In the genomic region with DNA sequence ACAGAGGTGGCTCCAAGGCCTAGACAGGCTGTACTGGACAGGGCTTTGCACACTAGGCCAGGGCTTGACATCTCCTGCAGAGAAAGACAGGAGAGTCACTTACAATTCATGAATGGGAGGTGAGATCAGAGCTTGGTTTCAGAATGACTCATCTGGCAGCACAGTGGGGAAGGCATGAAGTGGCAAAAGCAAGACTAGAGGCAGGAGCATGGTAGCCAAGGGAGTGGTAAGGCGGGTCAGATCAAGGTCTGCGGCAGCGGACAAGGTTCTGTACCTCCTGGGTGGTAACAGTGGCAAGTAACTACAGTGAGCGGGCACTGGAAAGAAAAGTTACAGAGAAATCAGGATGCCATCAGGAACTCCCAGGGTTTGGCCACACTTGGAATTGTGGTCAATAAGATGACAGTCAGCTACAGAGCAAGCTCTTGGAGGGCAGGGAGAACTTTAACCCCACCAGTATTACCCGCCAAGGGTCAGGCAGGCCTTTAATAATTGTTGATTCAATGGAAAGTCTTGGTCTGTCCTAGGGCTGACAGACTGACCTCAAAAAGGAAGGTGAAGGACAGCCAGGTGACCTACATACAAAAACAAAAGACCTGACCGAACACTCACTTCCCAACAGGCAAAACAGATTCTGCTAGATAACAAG, we compare ENCODE assay signal across 8 cellular contexts. TPM values are rescaled to one million over a fixed set of nuclear protein-coding genes. Genes with fewer than 3 reads are reported as not detected.
DNase-seq lines count a peak whose midpoint lies in the region; ATAC-seq and TF ChIP-seq lines count a peak whose summit lies in the region.

No MANE protein-coding gene starts in this region.

- no peaks in the 10 kb centered on the region for H3K27me3 ChIP-seq in MG63

- DNase-seq in GM13977 (ENCODE audit: low spot score) (peak; percentile 75), MG63 (peak; percentile 93), non-pigmented ciliary epithelial cell (ENCODE audit: low read depth) (peak; percentile 70), iPS-NIHi7 (ENCODE audit: extremely low spot score) (no peak), GF-D8 (lab: John Stamatoyannopoulos, UW) (no peak)

- peaks cover 33% of the 10 kb centered on the region for H3K4me1 Mint-ChIP-seq in brain

- ATAC-seq in GM21717 (IDR thresholded peaks at IDR 0.05; ENCODE audit: unreplicated experiment) (peak; percentile 92), GM19328 (IDR thresholded peaks at IDR 0.05; ENCODE audit: unreplicated experiment) (no peak)

- H3K4me3 ChIP-seq in MG63: no peak overlapping the region

- H3K4me3 Mint-ChIP-seq in brain: peak overlapping the region in 1 of 5 experiments; percentile 73

- no peaks in the 10 kb centered on the region for H3K9me3 Mint-ChIP-seq in brain

- H3K27me3 Mint-ChIP-seq in brain: peaks cover under 1% of the 10 kb centered on the region

- TF ChIP-seq CTCF in GM13977 (IDR thresholded peaks at IDR 0.05; ENCODE audit: extremely low read depth, insufficient read depth, missing control alignments) (no peak), brain (conservative IDR thresholded peaks at IDR 0.05) (no peak)

- in situ Hi-C loops in GM13977 (cut with MboI; ENCODE audit: low pct_unique_long_range_greater_than_20kb, low sequenced_read_pairs, unreplicated experiment): no loop called here

- H3K27ac Mint-ChIP-seq in brain: peak overlapping the region in 4 of 5 experiments; percentile 73 to 78 (median 74)

- H3K36me3 Mint-ChIP-seq in brain: peaks cover 77% of the 10 kb centered on the region

- peaks cover 82% of the 10 kb centered on the region for H3K36me3 ChIP-seq in MG63

- no peaks in the 10 kb centered on the region for H3K9me3 ChIP-seq in MG63

RNA-seq across cellular contexts. Expression of a gene that starts 5.7 kb away (rescaled TPM):
- total RNA-seq in MG63 (2014; rRNA removed; shearing (Covaris generic); ENCODE audit: low replicate concordance): 165 and 174 TPM in 2 replicates
- polyA plus RNA-seq in brain (ENCODE audit: insufficient read depth, low read depth, low replicate concordance): 24.4 TPM

RNA-seq across cellular contexts. Expression of a gene that starts 31.1 kb away (rescaled TPM):
- total RNA-seq in MG63 (2014; rRNA removed; shearing (Covaris generic); ENCODE audit: low replicate concordance): 10.4 and 15.1 TPM in 2 replicates
- polyA plus RNA-seq in brain (ENCODE audit: insufficient read depth, low read depth, low replicate concordance): 8.8 TPM

Comparison
In these comparisons a context has a peak if more than half of its experiments do, and no peak if none do; other contexts are left out.
1. DNase-seq: peak in GM13977 (single experiment), MG63 (single experiment) and non-pigmented ciliary epithelial cell (single experiment); none in iPS-NIHi7 (single experiment) and GF-D8 (single experiment).